In genomic region chr7:20172736-20173334, GRCh38 we compare ENCODE assay signal across 8 cellular contexts. TPM values are rescaled to one million over a fixed set of nuclear protein-coding genes. Genes with fewer than 3 reads are reported as not detected.
DNase-seq lines count a peak whose midpoint lies in the region; ATAC-seq and TF ChIP-seq lines count a peak whose summit lies in the region.

No MANE protein-coding gene starts in this region.

- intact Hi-C loops in lower leg skin (cut with DNase I; ENCODE audit: low total_unique reads) = loop anchor here (2.0 kb wide), 1 partner anchor 16 kb away; no protein-coding TSS in a partner anchor

- in situ Hi-C loops in brain microvascular endothelial cell (cut with HindIII; ENCODE audit: low pct_ligation_motif_present, low sequenced_read_pairs) = no loop called here

- H3K27me3 Mint-ChIP-seq in activated CD8-positive, alpha-beta memory T cell treated with anti-CD3 and anti-CD28 coated beads, Interleukin-2, amount 10 ng/mL, durations not matched to agents 7 days and 5 days = no peaks in the 10 kb centered on the region

- WGBS in lower leg skin, 2 donors = 43 to 53% methylated on average over 3 of the region's 3 CpGs

- CTCF ChIA-PET in activated CD8-positive, alpha-beta memory T cell treated with anti-CD3 and anti-CD28 coated beads, Interleukin-2, amount 10 ng/mL, durations not matched to agents 7 days and 5 days (lab: Charles Lee) = interaction anchor here (1.2 kb wide), 1 partner anchor 59 kb away, joined by 3 read pairs; no protein-coding TSS in a partner anchor

- TF ChIP-seq CTCF in brain microvascular endothelial cell (IDR thresholded peaks at IDR 0.05; ENCODE audit: low read depth, low read length, missing control alignments) (peak; percentile 89), lower leg skin (IDR thresholded peaks at IDR 0.05) (no peak)

- H3K36me3 Mint-ChIP-seq in activated CD8-positive, alpha-beta memory T cell treated with anti-CD3 and anti-CD28 coated beads, Interleukin-2, amount 10 ng/mL, durations not matched to agents 7 days and 5 days = no peaks in the 10 kb centered on the region

- H3K27me3 ChIP-seq in brain microvascular endothelial cell (replicated peaks) = no peaks in the 10 kb centered on the region

- no peaks in the 10 kb centered on the region for H3K36me3 ChIP-seq in brain microvascular endothelial cell (replicated peaks)

- H3K4me3 Mint-ChIP-seq in activated CD8-positive, alpha-beta memory T cell treated with anti-CD3 and anti-CD28 coated beads, Interleukin-2, amount 10 ng/mL, durations not matched to agents 7 days and 5 days = no peak overlapping the region

- H3K9me3 Mint-ChIP-seq in activated CD8-positive, alpha-beta memory T cell treated with anti-CD3 and anti-CD28 coated beads, Interleukin-2, amount 10 ng/mL, durations not matched to agents 7 days and 5 days (ENCODE audit: low read depth) = no peaks in the 10 kb centered on the region

- H3K4me1 Mint-ChIP-seq in activated CD8-positive, alpha-beta memory T cell treated with anti-CD3 and anti-CD28 coated beads, Interleukin-2, amount 10 ng/mL, durations not matched to agents 7 days and 5 days = no peaks in the 10 kb centered on the region

- no peak overlapping the region for H3K27ac ChIP-seq in brain microvascular endothelial cell

- H3K27ac Mint-ChIP-seq in activated CD8-positive, alpha-beta memory T cell treated with anti-CD3 and anti-CD28 coated beads, Interleukin-2, amount 10 ng/mL, durations not matched to agents 7 days and 5 days = no peak overlapping the region

- ATAC-seq in activated CD8-positive, alpha-beta memory T cell treated with anti-CD3 and anti-CD28 coated beads, Interleukin-2, amount 10 ng/mL, durations not matched to agents 7 days and 5 days = no peak
- peak; percentile 54 for ATAC-seq in HG02759 (IDR thresholded peaks at IDR 0.05; ENCODE audit: unreplicated experiment)
- no peak for ATAC-seq in HG02870 (IDR thresholded peaks at IDR 0.05; ENCODE audit: unreplicated experiment)
- no peak for ATAC-seq in HG02840 (IDR thresholded peaks at IDR 0.05; ENCODE audit: low FRiP score, unreplicated experiment)

- TF ChIP-seq POLR2A in lower leg skin (IDR thresholded peaks at IDR 0.05) = no peak

- peak; percentile 40 for DNase-seq in activated CD8-positive, alpha-beta memory T cell treated with anti-CD3 and anti-CD28 coated beads, Interleukin-2, amount 10 ng/mL, durations not matched to agents 7 days and 5 days
- no peak for DNase-seq in activated CD8-positive, alpha-beta memory T cell treated with anti-CD3 and anti-CD28 coated beads, Interleukin-2, amount 50 U/mL, for 48 hours
- DNase-seq in NCI-H526 (lab: John Stamatoyannopoulos, UW) (peak; percentile 42 to 66), brain microvascular endothelial cell (peak; percentile 59), lower leg skin (ENCODE audit: low spot score in 2 of 2) (peak; percentile 32 to 85)

- no peak overlapping the region for H3K4me3 ChIP-seq in brain microvascular endothelial cell (ENCODE audit: low read depth, low read length)
- no peak overlapping the region for H3K4me3 ChIP-seq in lower leg skin (ENCODE audit: low read depth, poor library complexity, severe bottlenecking)

RNA-seq across cellular contexts. Expression of gene MACC1, which starts 44.3 kb away (rescaled TPM):
- total RNA-seq in activated CD8-positive, alpha-beta memory T cell treated with anti-CD3 and anti-CD28 coated beads, Interleukin-2, amount 10 ng/mL, durations not matched to agents 7 days and 5 days = 1 to 10 TPM; 1.5 to 2.7 TPM
- 10 to 100 TPM; 15.4 to 18.5 (median 15.8) TPM for total RNA-seq in lower leg skin

Comparison
In these comparisons a context has a peak if more than half of its experiments do, and no peak if none do; other contexts are left out.
1. RNA of gene MACC1, which starts 44.3 kb away (total RNA-seq): 15.4 to 18.5 TPM in lower leg skin; 1.5 to 2.7 TPM in activated CD8-positive, alpha-beta memory T cell treated with anti-CD3 and anti-CD28 coated beads, Interleukin-2, amount 10 ng/mL, durations not matched to agents 7 days and 5 days; every median in the first group is over 4 times any median in the second.